ENCODE assay signal across 17 cellular contexts in genomic region chr9:4038182-4038723, GRCh38.
DNase-seq lines count a peak whose midpoint lies in the region; ATAC-seq, FAIRE-seq and TF ChIP-seq lines count a peak whose summit lies in the region.
"Had no signal": no experiment of that assay in that cellular context is flagged by ENCODE, and none has a peak within 500 bp of the region (broad histone marks: within the 10 kb centered on the region; RNA-seq: fewer than 3 reads in every experiment).

No MANE protein-coding gene starts in this region.

- no peak for TF ChIP-seq POLR2A in GM18505 (IDR thresholded peaks at IDR 0.05; ENCODE audit: borderline replicate concordance, extremely low read depth, insufficient read depth, insufficient read length)

- peak; percentile 80; the same call in 1 of the 2 replicates for TF ChIP-seq EP300 in Ishikawa (IDR thresholded peaks at IDR 0.05; ENCODE audit: borderline replicate concordance)

- FAIRE-seq in endometrium (lab: Jason Lieb, UNC) = peak; percentile 37
- FAIRE-seq: endothelial cell of umbilical vein had no signal

- ATAC-seq in HG02870 (IDR thresholded peaks at IDR 0.05; ENCODE audit: unreplicated experiment) (no peak), GM18505 (IDR thresholded peaks at IDR 0.05; ENCODE audit: unreplicated experiment) (no peak)
- ATAC-seq: activated T-cell treated with anti-CD3 and anti-CD28 coated beads, Interleukin-2, amount 50 U/mL, for 72 hours; T-helper 17 cell had no signal

- no peaks in the 10 kb centered on the region for H3K9me3 Mint-ChIP-seq in nephron
- H3K9me3 Mint-ChIP-seq: activated CD4-positive, alpha-beta T cell treated with anti-CD3 and anti-CD28 coated beads, Interleukin-2, amount 10 ng/mL, durations not matched to agents 24 days and 14 days; activated T-cell treated with anti-CD3 and anti-CD28 coated beads, Interleukin-2, amount 50 U/mL, for 72 hours; CD4-positive, alpha-beta memory T cell had no signal

- peaks cover 14% of the 10 kb centered on the region for H3K4me1 Mint-ChIP-seq in nephron
- H3K4me1 Mint-ChIP-seq: activated CD4-positive, alpha-beta T cell treated with anti-CD3 and anti-CD28 coated beads, Interleukin-2, amount 10 ng/mL, durations not matched to agents 24 days and 14 days; CD4-positive, alpha-beta memory T cell; T-helper 17 cell had no signal

- H3K27ac Mint-ChIP-seq in nephron = peak overlapping the region in 2 of 3 experiments; percentile 37 to 72
- H3K27ac Mint-ChIP-seq: activated CD4-positive, alpha-beta T cell treated with anti-CD3 and anti-CD28 coated beads, Interleukin-2, amount 10 ng/mL, durations not matched to agents 24 days and 14 days; activated T-cell treated with anti-CD3 and anti-CD28 coated beads, Interleukin-2, amount 50 U/mL, for 72 hours; CD4-positive, alpha-beta memory T cell; T-helper 17 cell had no signal

- H3K36me3 Mint-ChIP-seq in nephron (ENCODE audit: low read depth) = no peaks in the 10 kb centered on the region
- H3K36me3 Mint-ChIP-seq: CD4-positive, alpha-beta memory T cell had no signal

- no peak for DNase-seq in SIG-M5 (lab: John Stamatoyannopoulos, UW)
- no peak for DNase-seq in activated CD4-positive, alpha-beta T cell treated with anti-CD3 and anti-CD28 coated beads, Interleukin-2, amount 50 U/mL, for 4 hours
- DNase-seq: activated CD4-positive, alpha-beta T cell treated with anti-CD3 and anti-CD28 coated beads, Interleukin-2, amount 10 ng/mL, durations not matched to agents 24 days and 14 days; activated T-cell treated with anti-CD3 and anti-CD28 coated beads, Interleukin-2, amount 50 U/mL, for 72 hours; CD4-positive, alpha-beta memory T cell; NCI-H2107; OCI-M1; right lobe of liver; T-helper 17 cell had no signal

- H3K27me3 Mint-ChIP-seq in nephron (ENCODE audit: low read depth) = no peaks in the 10 kb centered on the region
- H3K27me3 Mint-ChIP-seq: activated CD4-positive, alpha-beta T cell treated with anti-CD3 and anti-CD28 coated beads, Interleukin-2, amount 10 ng/mL, durations not matched to agents 24 days and 14 days had no signal

- TF ChIP-seq RAD21 in Ishikawa (IDR thresholded peaks at IDR 0.05; ENCODE audit: low read depth) = no peak

- peak overlapping the region; percentile 26; the same call in 1 of the 2 replicates for H3K27ac ChIP-seq in C4-2B
- H3K27ac ChIP-seq: ascending aorta, right lobe of liver had no signal

- H3K4me3 Mint-ChIP-seq in nephron = no peak overlapping the region
- H3K4me3 Mint-ChIP-seq: activated CD4-positive, alpha-beta T cell treated with anti-CD3 and anti-CD28 coated beads, Interleukin-2, amount 10 ng/mL, durations not matched to agents 24 days and 14 days; activated T-cell treated with anti-CD3 and anti-CD28 coated beads, Interleukin-2, amount 50 U/mL, for 72 hours; CD4-positive, alpha-beta memory T cell; T-helper 17 cell had no signal

- no peak for TF ChIP-seq CTCF in C4-2B (conservative IDR thresholded peaks at IDR 0.05)
- no peak for TF ChIP-seq CTCF in nephron (IDR thresholded peaks at IDR 0.05; ENCODE audit: unreplicated experiment in 3 of 3)

TF ChIP-seq in Ishikawa, 13 proteins besides CTCF, POLR2A, EP300 and RAD21:
- peak; percentile 60; the same call in 1 of the 2 replicates for TF ChIP-seq FOXM1 (IDR thresholded peaks at IDR 0.05; ENCODE audit: borderline replicate concordance, low read depth)
- TF ChIP-seq CEBPB (IDR thresholded peaks at IDR 0.05) = peak; percentile 57
- peak; percentile 36; the same call in 1 of the 2 replicates for TF ChIP-seq TEAD4 (IDR thresholded peaks at IDR 0.05)
- TF ChIP-seq CREB1 (IDR thresholded peaks at IDR 0.05; ENCODE audit: low read depth) = no peak
- TF ChIP-seq TCF12 (IDR thresholded peaks at IDR 0.05; ENCODE audit: low read depth) = peak; percentile 60
- TF ChIP-seq NFIC (IDR thresholded peaks at IDR 0.05) = peak; percentile 58
